In genomic region chr13:46288570-46289259, GRCh38 we compare ENCODE assay signal across 8 cellular contexts.
DNase-seq lines count a peak whose midpoint lies in the region; ATAC-seq and TF ChIP-seq lines count a peak whose summit lies in the region.

No MANE protein-coding gene starts in this region.

- H3K4me3 Mint-ChIP-seq in chondrocyte (ENCODE audit: unreplicated experiment), result no peak overlapping the region
- no peak overlapping the region for H3K4me3 Mint-ChIP-seq in activated CD4-positive, alpha-beta memory T cell treated with anti-CD3 and anti-CD28 coated beads for 36 hours

- peak; percentile 17 for DNase-seq in stimulated activated CD4-positive, alpha-beta T cell treated with anti-CD3 and anti-CD28 coated beads, Interleukin-4, amount 100 ng/mL, for 24 hours
- no peak for DNase-seq in stimulated activated CD4-positive, alpha-beta T cell treated with anti-CD3 and anti-CD28 coated beads, Interleukin-15, amount 100 ng/mL, for 24 hours
- DNase-seq in NOMO-1 treated with DMSO at 0.1 percent for 48 hours (lab: John Stamatoyannopoulos, UW; ENCODE audit: unreplicated experiment) (peak; percentile 71), chondrocyte (ENCODE audit: low spot score) (no peak), midbrain (lab: John Stamatoyannopoulos, UW) (peak; percentile 33)
- DNase-seq in activated CD4-positive, CD25-positive, alpha-beta regulatory T cell treated with anti-CD3 and anti-CD28 coated beads, Interleukin-2, amount 50 U/mL, for 72 hours, result no peak
- DNase-seq in activated CD4-positive, alpha-beta memory T cell treated with anti-CD3 and anti-CD28 coated beads for 36 hours, result no peak

- intact Hi-C loops in activated CD4-positive, alpha-beta memory T cell treated with anti-CD3 and anti-CD28 coated beads for 36 hours (cut with micrococcal nuclease), result loop anchor here (1.0 to 5.0 kb wide), 3 partner anchors 34 to 162 kb away; no protein-coding TSS in a partner anchor

- H3K27me3 Mint-ChIP-seq in chondrocyte (ENCODE audit: low read depth), result no peaks in the 10 kb centered on the region
- no peaks in the 10 kb centered on the region for H3K27me3 Mint-ChIP-seq in activated CD4-positive, alpha-beta memory T cell treated with anti-CD3 and anti-CD28 coated beads for 36 hours

- no peak overlapping the region for H3K27ac Mint-ChIP-seq in chondrocyte (ENCODE audit: unreplicated experiment)
- no peak overlapping the region for H3K27ac Mint-ChIP-seq in activated CD4-positive, alpha-beta memory T cell treated with anti-CD3 and anti-CD28 coated beads for 36 hours

- no peaks in the 10 kb centered on the region for H3K9me3 Mint-ChIP-seq in chondrocyte (ENCODE audit: low read depth)
- no peaks in the 10 kb centered on the region for H3K9me3 Mint-ChIP-seq in activated CD4-positive, alpha-beta memory T cell treated with anti-CD3 and anti-CD28 coated beads for 36 hours

- H3K36me3 Mint-ChIP-seq in chondrocyte (ENCODE audit: low read depth), result no peaks in the 10 kb centered on the region
- no peaks in the 10 kb centered on the region for H3K36me3 Mint-ChIP-seq in activated CD4-positive, alpha-beta memory T cell treated with anti-CD3 and anti-CD28 coated beads for 36 hours

- ATAC-seq in HG03095 (IDR thresholded peaks at IDR 0.05; ENCODE audit: unreplicated experiment), result peak; percentile 62

- CTCF ChIA-PET in activated CD4-positive, alpha-beta memory T cell treated with anti-CD3 and anti-CD28 coated beads for 36 hours (lab: Charles Lee), result interaction anchor here (0.6 to 4.6 kb wide), 14 partner anchors 8 to 481 kb away, joined by 3 to 31 read pairs (median 4); no protein-coding TSS in a partner anchor

- TF ChIP-seq CTCF in chondrocyte (IDR thresholded peaks at IDR 0.05), result peak; percentile 85

- no peaks in the 10 kb centered on the region for H3K4me1 Mint-ChIP-seq in chondrocyte (ENCODE audit: low read depth)
- peaks cover 22% of the 10 kb centered on the region for H3K4me1 Mint-ChIP-seq in activated CD4-positive, alpha-beta memory T cell treated with anti-CD3 and anti-CD28 coated beads for 36 hours (ENCODE audit: low read depth)

- POLR2A ChIA-PET in activated CD4-positive, alpha-beta memory T cell treated with anti-CD3 and anti-CD28 coated beads for 36 hours (lab: Charles Lee), result no interaction called here

Comparison
In these comparisons a context has a peak if more than half of its experiments do, and no peak if none do; other contexts are left out.
1. DNase-seq: peak in stimulated activated CD4-positive, alpha-beta T cell treated with anti-CD3 and anti-CD28 coated beads, Interleukin-4, amount 100 ng/mL, for 24 hours (single experiment), NOMO-1 treated with DMSO at 0.1 percent for 48 hours (single experiment) and midbrain (single experiment); none in stimulated activated CD4-positive, alpha-beta T cell treated with anti-CD3 and anti-CD28 coated beads, Interleukin-15, amount 100 ng/mL, for 24 hours (single experiment), chondrocyte (single experiment), activated CD4-positive, CD25-positive, alpha-beta regulatory T cell treated with anti-CD3 and anti-CD28 coated beads, Interleukin-2, amount 50 U/mL, for 72 hours (single experiment) and activated CD4-positive, alpha-beta memory T cell treated with anti-CD3 and anti-CD28 coated beads for 36 hours (single experiment).